7 cellular contexts compared by ENCODE assay signal in the genomic region with DNA sequence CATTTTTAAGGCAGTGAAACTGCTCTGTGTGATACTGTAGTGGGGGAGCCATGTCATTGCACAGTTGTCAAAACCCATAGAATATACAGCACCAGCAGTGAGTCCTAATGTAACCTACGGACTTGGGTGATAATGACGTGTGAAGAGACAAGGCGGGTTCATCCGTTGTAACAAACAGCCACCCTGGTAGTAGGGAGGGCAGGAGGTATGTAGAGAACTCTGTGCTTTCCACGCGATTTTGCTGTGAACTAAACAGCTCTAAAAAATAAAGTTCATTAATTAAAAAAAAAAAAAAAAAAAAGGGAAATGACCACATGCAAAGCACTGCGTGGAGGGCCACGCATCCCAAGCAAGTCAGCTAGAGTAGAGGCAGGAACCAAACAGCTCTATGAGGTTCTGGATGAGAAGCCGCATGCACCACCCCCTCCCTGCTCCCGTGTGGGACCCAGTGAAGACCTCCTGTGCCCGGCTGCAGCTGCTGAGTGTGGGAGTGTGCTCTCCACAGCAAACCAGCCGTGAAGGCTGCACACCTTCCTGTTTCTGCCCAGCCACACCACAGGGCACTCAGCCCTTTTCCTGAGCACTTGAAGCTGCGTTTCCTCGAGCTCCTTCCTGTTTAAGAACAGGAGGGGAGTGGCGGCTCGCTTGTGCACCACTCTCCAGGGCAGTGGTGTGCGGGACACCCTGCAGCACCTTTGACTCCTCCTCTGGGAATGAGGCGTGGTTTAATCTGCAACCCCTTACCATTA.
DNase-seq lines count a peak whose midpoint lies in the region; ATAC-seq and TF ChIP-seq lines count a peak whose summit lies in the region.

No MANE protein-coding gene starts in this region.

- POLR2A ChIA-PET in Panc1 (lab: Charles Lee) (interaction anchor here (0.6 to 1.1 kb wide), 3 partner anchors 23 to 226 kb away, joined by 4 to 11 read pairs (median 6); no protein-coding TSS in a partner anchor), PC-9 (lab: Charles Lee; ENCODE audit: unreplicated experiment) (interaction anchor here (0.5 kb wide), 1 partner anchor 34 kb away, joined by 7 read pairs; no protein-coding TSS in a partner anchor)

- peak; percentile 50 for ATAC-seq in GM19043 (IDR thresholded peaks at IDR 0.05; ENCODE audit: low read depth, unreplicated experiment)
- peak; percentile 36 for ATAC-seq in HG03045 (IDR thresholded peaks at IDR 0.05; ENCODE audit: unreplicated experiment)
- peak; percentile 35 for ATAC-seq in Panc1

- H3K36me3 ChIP-seq in Panc1 (ENCODE audit: control insufficient read depth, insufficient read depth, low read length) (no peaks in the 10 kb centered on the region), duodenal mucosa (ENCODE audit: control insufficient read depth in 1 of 2, insufficient read depth in 2 of 2, low read length in 2 of 2) (peaks cover 0 to 3% of the 10 kb centered on the region in 2 donors), PC-9 (ENCODE audit: low read depth) (no peaks in the 10 kb centered on the region)

- TF ChIP-seq CTCF in Panc1 (IDR thresholded peaks at IDR 0.05) (no peak), PC-9 (conservative IDR thresholded peaks at IDR 0.05) (no peak)

- in situ Hi-C loops in Panc1 (cut with HindIII; ENCODE audit: low pct_unique_long_range_greater_than_20kb, low sequenced_read_pairs) = no loop called here

- peak overlapping the region; percentile 80 for H3K27ac ChIP-seq in Panc1 (ENCODE audit: low read length)
- no peak overlapping the region for H3K27ac ChIP-seq in duodenal mucosa (ENCODE audit: low read depth, low read length)
- no peak overlapping the region for H3K27ac ChIP-seq in PC-9

- no peaks in the 10 kb centered on the region for H3K9me3 ChIP-seq in Panc1 (ENCODE audit: control insufficient read depth, insufficient read depth, low read depth, low read length)
- no peaks in the 10 kb centered on the region for H3K9me3 ChIP-seq in duodenal mucosa (ENCODE audit: control insufficient read depth in 1 of 2, low read length in 2 of 2)
- no peaks in the 10 kb centered on the region for H3K9me3 ChIP-seq in PC-9 (ENCODE audit: insufficient read depth, low read depth)

- CTCF ChIA-PET in Panc1 (lab: Charles Lee) = interaction anchor here (0.6 kb wide), 1 partner anchor 18 kb away, joined by 9 read pairs; no protein-coding TSS in a partner anchor
- CTCF ChIA-PET in PC-9 (lab: Charles Lee) = interaction anchor here (0.6 kb wide), 1 partner anchor 27 kb away, joined by 6 read pairs; no protein-coding TSS in a partner anchor

- intact Hi-C loops in Panc1 (cut with micrococcal nuclease; ENCODE audit: unreplicated experiment) (no loop called here), PC-9 (cut with micrococcal nuclease; ENCODE audit: unreplicated experiment) (no loop called here)

- H3K4me2 ChIP-seq in PC-9 = no peak overlapping the region

- H3K27me3 ChIP-seq in Panc1 (ENCODE audit: control insufficient read depth, insufficient read depth, low read length) (no peaks in the 10 kb centered on the region), duodenal mucosa (ENCODE audit: control insufficient read depth in 1 of 2, insufficient read depth in 2 of 2, low read length in 2 of 2) (no peaks in the 10 kb centered on the region), PC-9 (ENCODE audit: insufficient read depth, low read depth) (no peaks in the 10 kb centered on the region)

- H3K79me2 ChIP-seq in PC-9 (ENCODE audit: low read depth) = peaks cover 100% of the 10 kb centered on the region

- no peak overlapping the region for H3K4me3 ChIP-seq in Panc1 (ENCODE audit: low read depth in 2 of 2, low read length in 2 of 2)
- peak overlapping the region; percentile 40 to 55 for H3K4me3 ChIP-seq in duodenal mucosa (ENCODE audit: low read depth in 1 of 2, low read length in 2 of 2)
- no peak overlapping the region for H3K4me3 ChIP-seq in PC-9

- H3K9ac ChIP-seq in duodenal mucosa (ENCODE audit: low read depth in 1 of 2, low read length in 2 of 2) = peak overlapping the region in 1 of 2 donors; percentile 54

- H3K4me1 ChIP-seq in Panc1 (ENCODE audit: control insufficient read depth, insufficient read depth, low read length) (peaks cover 99% of the 10 kb centered on the region), duodenal mucosa (ENCODE audit: control insufficient read depth in 1 of 2, insufficient read depth in 2 of 2, low read length in 2 of 2) (peaks cover 62 to 71% of the 10 kb centered on the region in 2 donors), PC-9 (replicated peaks; ENCODE audit: insufficient read depth) (peaks cover 20% of the 10 kb centered on the region)

- peaks cover 97% of the 10 kb centered on the region for H4K20me1 ChIP-seq in PC-9 (ENCODE audit: insufficient read depth)

- DNase-seq in Panc1 (ENCODE audit: low read depth, low spot score) (no peak), cerebellum (ENCODE audit: low spot score) (no peak), PC-9 (no peak)
- peak; percentile 15 to 22 for DNase-seq in stimulated activated CD4-positive, alpha-beta T cell treated with anti-CD3 and anti-CD28 coated beads, Interleukin-4, amount 100 ng/mL, for 4 hours

- no peaks in the 10 kb centered on the region for H3K9me2 ChIP-seq in PC-9 (ENCODE audit: insufficient read depth)

- H2AFZ ChIP-seq in PC-9 = no peak overlapping the region

- peaks cover 34% of the 10 kb centered on the region for H3F3A ChIP-seq in PC-9 (ENCODE audit: insufficient read depth, low read depth)

- BruUV-seq in Panc1 (replicated peaks; lab: Mats Ljungman, UMichigan) = TSS peak; percentile 65
- BruUV-seq in PC-9 (replicated peaks; lab: Mats Ljungman, UMichigan) = no TSS peak

Comparison
In these comparisons a context has a peak if more than half of its experiments do, and no peak if none do; other contexts are left out.
1. DNase-seq: peak in stimulated activated CD4-positive, alpha-beta T cell treated with anti-CD3 and anti-CD28 coated beads, Interleukin-4, amount 100 ng/mL, for 4 hours (2 of 2); none in Panc1 (single experiment), cerebellum (single experiment) and PC-9 (0 of 2).
2. H3K4me3 ChIP-seq: peak in duodenal mucosa (2 of 2); none in Panc1 (0 of 2) and PC-9 (single experiment).
3. Peak in every context shown above with its lines, with median percentiles within 50 percentile points of each other: ATAC-seq.